23 cellular contexts compared by ENCODE assay signal in the genomic region with DNA sequence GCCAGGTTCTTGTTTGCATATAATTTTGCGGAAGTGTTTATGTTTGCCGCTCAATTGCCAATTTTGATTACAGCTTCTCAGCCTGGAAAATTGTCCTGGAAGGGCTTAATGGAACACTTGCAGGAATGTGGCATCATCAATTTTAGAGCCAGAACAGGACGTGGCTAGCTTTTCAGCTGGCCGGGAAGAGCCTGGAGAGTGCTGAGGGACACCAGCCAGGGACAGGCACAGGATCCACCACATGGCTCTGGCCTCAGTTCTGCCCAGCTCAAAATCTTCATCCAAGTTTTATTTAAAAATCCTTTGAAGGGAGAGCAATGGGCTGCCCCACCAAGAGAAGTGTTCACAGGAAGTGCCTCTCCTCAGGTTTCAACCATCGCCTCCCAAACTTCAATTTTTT.
A peak's percentile ranks its signal among the peaks of the same experiment; 100 is the strongest.
DNase-seq lines count a peak whose midpoint lies in the region; ATAC-seq and TF ChIP-seq lines count a peak whose summit lies in the region.
"Had no signal": no experiment of that assay in that cellular context is flagged by ENCODE, and none has a peak within 500 bp of the region (broad histone marks: within the 10 kb centered on the region; RNA-seq: fewer than 3 reads in every experiment).

No MANE protein-coding gene starts in this region.

- no peak overlapping the region for H3K27ac ChIP-seq in right atrium auricular region
- H3K27ac ChIP-seq: A549; BLaER1 treated with 17β-estradiol and CSF1 and Interleukin-3, amounts not matched to agents 10 nM and 100 nM; GM23248 had no signal

- H3K9me3 ChIP-seq in right atrium auricular region: peaks cover 0 to 9% of the 10 kb centered on the region in 2 donors
- H3K9me3 ChIP-seq: A549, BE2C had no signal

- peak; percentile 11 for DNase-seq in NCI-H748 (lab: John Stamatoyannopoulos, UW; ENCODE audit: unreplicated experiment)
- DNase-seq in NCI-H748 treated with DMSO at 0.1 percent for 48 hours (lab: John Stamatoyannopoulos, UW): no peak
- DNase-seq in left ventricle myocardium superior: no peak
- no peak for DNase-seq in right atrium auricular region (ENCODE audit: low spot score)
- DNase-seq in cerebellar cortex (ENCODE audit: low spot score): peak; percentile 68
- DNase-seq in myocyte (ENCODE audit: low read depth): peak; percentile 17
- DNase-seq: 8988T; ACHN; AML-193; BE2C; Calu3; CD4-positive, alpha-beta T cell; CD8-positive, alpha-beta memory T cell; COR-L47; DMS53; DMS79 treated with DMSO at 0.1 percent for 48 hours; GM23248; H7; HCEC 1CT had no signal

- intact Hi-C loops in left ventricle myocardium superior (cut with micrococcal nuclease): no loop called here

- H3K27me3 ChIP-seq in right atrium auricular region: no peaks in the 10 kb centered on the region
- H3K27me3 ChIP-seq: BE2C; BLaER1 treated with 17β-estradiol and CSF1 and Interleukin-3, amounts not matched to agents 10 nM and 100 nM had no signal

- no peaks in the 10 kb centered on the region for H3K36me3 ChIP-seq in right atrium auricular region
- H3K36me3 ChIP-seq: BE2C; BLaER1 treated with 17β-estradiol and CSF1 and Interleukin-3, amounts not matched to agents 10 nM and 100 nM had no signal

- no peaks in the 10 kb centered on the region for H3K4me1 ChIP-seq in right atrium auricular region
- H3K4me1 ChIP-seq: A549, BE2C had no signal

- ATAC-seq in left ventricle myocardium superior (peak; percentile 45), HG03457 (IDR thresholded peaks at IDR 0.05; ENCODE audit: unreplicated experiment) (no peak), HG02852 (IDR thresholded peaks at IDR 0.05; ENCODE audit: unreplicated experiment) (no peak)
- ATAC-seq: A549 had no signal

- no peak for TF ChIP-seq CTCF in right atrium auricular region (IDR thresholded peaks at IDR 0.05)

- no peak overlapping the region for H3K4me3 ChIP-seq in right atrium auricular region
- H3K4me3 ChIP-seq: A549; BLaER1 treated with 17β-estradiol and CSF1 and Interleukin-3, amounts not matched to agents 10 nM and 100 nM; GM23248 had no signal

Comparison
In these comparisons a context has a peak if more than half of its experiments do, and no peak if none do; other contexts are left out.
1. DNase-seq: peak in NCI-H748 (single experiment), cerebellar cortex (single experiment) and myocyte (single experiment); none in NCI-H748 treated with DMSO at 0.1 percent for 48 hours (single experiment), left ventricle myocardium superior (single experiment) and right atrium auricular region (single experiment).